In the genomic region with DNA sequence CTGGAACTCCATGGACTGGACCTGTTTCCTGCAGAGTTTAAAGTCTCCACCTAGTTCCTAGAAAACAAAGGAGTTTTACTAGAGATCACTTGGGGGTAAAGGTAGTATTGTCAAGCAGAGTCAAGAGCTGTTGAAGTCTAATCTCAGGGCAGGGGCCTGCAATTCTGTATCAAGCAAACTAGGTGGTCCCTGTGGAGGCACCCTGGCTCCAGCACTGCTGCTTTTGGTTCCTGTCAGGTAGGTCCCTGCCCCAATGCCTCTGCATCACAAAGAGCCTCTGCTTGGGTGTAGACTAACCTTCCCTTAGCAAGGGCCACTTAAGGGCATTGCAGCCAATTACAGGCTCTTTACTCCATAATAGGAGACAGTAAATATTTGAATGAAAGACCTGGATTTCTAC, we compare ENCODE assay signal across 1 cellular context.
TF ChIP-seq lines count a peak whose summit lies in the region.

No MANE protein-coding gene starts in this region.

TF ChIP-seq in GM23338, 12 proteins besides CTCF, POLR2A, EP300 and RAD21 (continued from another document):
- TF ChIP-seq EZH2phosphoT487 (IDR thresholded peaks at IDR 0.05; ENCODE audit: unreplicated experiment): no peak
- TF ChIP-seq NANOG (IDR thresholded peaks at IDR 0.05; ENCODE audit: borderline replicate concordance): no peak
- TF ChIP-seq, protein P1, sequence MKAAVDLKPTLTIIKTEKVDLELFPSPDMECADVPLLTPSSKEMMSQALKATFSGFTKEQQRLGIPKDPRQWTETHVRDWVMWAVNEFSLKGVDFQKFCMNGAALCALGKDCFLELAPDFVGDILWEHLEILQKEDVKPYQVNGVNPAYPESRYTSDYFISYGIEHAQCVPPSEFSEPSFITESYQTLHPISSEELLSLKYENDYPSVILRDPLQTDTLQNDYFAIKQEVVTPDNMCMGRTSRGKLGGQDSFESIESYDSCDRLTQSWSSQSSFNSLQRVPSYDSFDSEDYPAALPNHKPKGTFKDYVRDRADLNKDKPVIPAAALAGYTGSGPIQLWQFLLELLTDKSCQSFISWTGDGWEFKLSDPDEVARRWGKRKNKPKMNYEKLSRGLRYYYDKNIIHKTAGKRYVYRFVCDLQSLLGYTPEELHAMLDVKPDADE (IDR thresholded peaks at IDR 0.05): no peak
- TF ChIP-seq POLR2AphosphoS5 (IDR thresholded peaks at IDR 0.05; ENCODE audit: low read depth): no peak
- no peak for TF ChIP-seq ZNF114 (CRISPR knock-in tag; IDR thresholded peaks at IDR 0.05)
- TF ChIP-seq, protein P2, sequence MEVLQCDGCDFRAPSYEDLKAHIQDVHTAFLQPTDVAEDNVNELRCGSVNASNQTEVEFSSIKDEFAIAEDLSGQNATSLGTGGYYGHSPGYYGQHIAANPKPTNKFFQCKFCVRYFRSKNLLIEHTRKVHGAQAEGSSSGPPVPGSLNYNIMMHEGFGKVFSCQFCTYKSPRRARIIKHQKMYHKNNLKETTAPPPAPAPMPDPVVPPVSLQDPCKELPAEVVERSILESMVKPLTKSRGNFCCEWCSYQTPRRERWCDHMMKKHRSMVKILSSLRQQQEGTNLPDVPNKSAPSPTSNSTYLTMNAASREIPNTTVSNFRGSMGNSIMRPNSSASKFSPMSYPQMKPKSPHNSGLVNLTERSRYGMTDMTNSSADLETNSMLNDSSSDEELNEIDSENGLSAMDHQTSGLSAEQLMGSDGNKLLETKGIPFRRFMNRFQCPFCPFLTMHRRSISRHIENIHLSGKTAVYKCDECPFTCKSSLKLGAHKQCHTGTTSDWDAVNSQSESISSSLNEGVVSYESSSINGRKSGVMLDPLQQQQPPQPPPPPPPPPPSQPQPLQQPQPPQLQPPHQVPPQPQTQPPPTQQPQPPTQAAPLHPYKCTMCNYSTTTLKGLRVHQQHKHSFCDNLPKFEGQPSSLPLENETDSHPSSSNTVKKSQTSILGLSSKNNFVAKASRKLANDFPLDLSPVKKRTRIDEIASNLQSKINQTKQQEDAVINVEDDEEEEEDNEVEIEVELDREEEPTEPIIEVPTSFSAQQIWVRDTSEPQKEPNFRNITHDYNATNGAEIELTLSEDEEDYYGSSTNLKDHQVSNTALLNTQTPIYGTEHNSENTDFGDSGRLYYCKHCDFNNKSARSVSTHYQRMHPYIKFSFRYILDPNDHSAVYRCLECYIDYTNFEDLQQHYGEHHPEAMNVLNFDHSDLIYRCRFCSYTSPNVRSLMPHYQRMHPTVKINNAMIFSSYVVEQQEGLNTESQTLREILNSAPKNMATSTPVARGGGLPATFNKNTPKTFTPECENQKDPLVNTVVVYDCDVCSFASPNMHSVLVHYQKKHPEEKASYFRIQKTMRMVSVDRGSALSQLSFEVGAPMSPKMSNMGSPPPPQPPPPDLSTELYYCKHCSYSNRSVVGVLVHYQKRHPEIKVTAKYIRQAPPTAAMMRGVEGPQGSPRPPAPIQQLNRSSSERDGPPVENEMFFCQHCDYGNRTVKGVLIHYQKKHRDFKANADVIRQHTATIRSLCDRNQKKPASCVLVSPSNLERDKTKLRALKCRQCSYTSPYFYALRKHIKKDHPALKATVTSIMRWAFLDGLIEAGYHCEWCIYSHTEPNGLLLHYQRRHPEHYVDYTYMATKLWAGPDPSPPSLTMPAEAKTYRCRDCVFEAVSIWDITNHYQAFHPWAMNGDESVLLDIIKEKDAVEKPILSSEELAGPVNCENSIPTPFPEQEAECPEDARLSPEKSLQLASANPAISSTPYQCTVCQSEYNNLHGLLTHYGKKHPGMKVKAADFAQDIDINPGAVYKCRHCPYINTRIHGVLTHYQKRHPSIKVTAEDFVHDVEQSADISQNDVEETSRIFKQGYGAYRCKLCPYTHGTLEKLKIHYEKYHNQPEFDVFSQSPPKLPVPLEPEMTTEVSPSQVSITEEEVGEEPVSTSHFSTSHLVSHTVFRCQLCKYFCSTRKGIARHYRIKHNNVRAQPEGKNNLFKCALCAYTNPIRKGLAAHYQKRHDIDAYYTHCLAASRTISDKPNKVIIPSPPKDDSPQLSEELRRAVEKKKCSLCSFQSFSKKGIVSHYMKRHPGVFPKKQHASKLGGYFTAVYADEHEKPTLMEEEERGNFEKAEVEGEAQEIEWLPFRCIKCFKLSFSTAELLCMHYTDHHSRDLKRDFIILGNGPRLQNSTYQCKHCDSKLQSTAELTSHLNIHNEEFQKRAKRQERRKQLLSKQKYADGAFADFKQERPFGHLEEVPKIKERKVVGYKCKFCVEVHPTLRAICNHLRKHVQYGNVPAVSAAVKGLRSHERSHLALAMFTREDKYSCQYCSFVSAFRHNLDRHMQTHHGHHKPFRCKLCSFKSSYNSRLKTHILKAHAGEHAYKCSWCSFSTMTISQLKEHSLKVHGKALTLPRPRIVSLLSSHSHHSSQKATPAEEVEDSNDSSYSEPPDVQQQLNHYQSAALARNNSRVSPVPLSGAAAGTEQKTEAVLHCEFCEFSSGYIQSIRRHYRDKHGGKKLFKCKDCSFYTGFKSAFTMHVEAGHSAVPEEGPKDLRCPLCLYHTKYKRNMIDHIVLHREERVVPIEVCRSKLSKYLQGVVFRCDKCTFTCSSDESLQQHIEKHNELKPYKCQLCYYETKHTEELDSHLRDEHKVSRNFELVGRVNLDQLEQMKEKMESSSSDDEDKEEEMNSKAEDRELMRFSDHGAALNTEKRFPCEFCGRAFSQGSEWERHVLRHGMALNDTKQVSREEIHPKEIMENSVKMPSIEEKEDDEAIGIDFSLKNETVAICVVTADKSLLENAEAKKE (CRISPR knock-in tag; IDR thresholded peaks at IDR 0.05): no peak
